In genomic region chr5:24142346-24142745, GRCh38 we compare ENCODE assay signal across 22 cellular contexts.
"Had no signal": no experiment of that assay in that cellular context is flagged by ENCODE, and none has a peak within 500 bp of the region (broad histone marks: within the 10 kb centered on the region; RNA-seq: fewer than 3 reads in every experiment).

No MANE protein-coding gene starts in this region.

- DNase-seq: IMR-90, Karpas-422, KG1, MG63, NCI-H1092, NCI-H1105 treated with DMSO at 0.1 percent for 48 hours, NCI-H1417 treated with DMSO at 0.1 percent for 48 hours, NCI-H146, NCI-H1694 treated with DMSO at 0.1 percent for 48 hours, NCI-H1930, NCI-H2081, NCI-H2107, NCI-H2227 treated with DMSO at 0.1 percent for 48 hours, NCI-H524, NCI-H526 treated with DMSO at 0.1 percent for 48 hours, NCI-H774, Right ventricle myocardium superior, RPMI8226, SIG-M5, SK-N-SH had no signal

- H3K4me3 ChIP-seq: MG63, SJSA1 had no signal

- H3K4me1 ChIP-seq: SJSA1 had no signal

- H3K9me2 ChIP-seq: SK-N-SH had no signal

- H3K9ac ChIP-seq: SK-N-SH had no signal

- H3K9me3 ChIP-seq: MG63, SJSA1, SK-N-SH had no signal

- H3K27me3 ChIP-seq: MG63, SJSA1 had no signal

- H3K36me3 ChIP-seq: SJSA1 had no signal

- H3K4me2 ChIP-seq: SK-N-SH had no signal

- ATAC-seq: HepG2 had no signal

- H3K27ac ChIP-seq: SJSA1 had no signal
